ENCODE assay signal across 8 cellular contexts in the genomic region with DNA sequence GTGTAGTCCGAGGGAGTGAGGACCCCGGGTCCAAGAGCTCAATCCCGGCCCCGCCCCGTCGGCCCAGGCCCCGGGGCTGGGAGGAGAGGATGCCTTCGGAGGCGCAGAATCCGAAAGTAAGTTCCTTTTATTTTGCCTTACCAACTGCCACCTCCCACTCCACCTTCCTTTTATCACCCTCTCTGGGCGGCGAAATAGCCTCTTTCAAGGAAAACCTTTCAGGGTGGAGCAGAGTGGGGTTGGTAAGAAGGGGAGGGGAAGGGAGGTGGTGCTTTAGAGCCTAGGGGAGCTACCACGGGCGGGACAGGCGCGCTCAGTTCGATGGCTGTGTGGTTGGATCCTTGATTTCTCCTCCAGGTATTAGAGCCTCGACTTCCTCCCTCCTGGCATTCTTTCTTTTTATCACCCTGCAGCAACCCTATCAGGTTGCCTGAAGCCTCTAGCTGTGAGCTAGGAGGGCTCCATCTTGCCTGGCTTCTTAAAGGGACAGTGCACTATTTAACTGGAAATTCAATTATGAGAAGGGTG.
DNase-seq lines count a peak whose midpoint lies in the region; ATAC-seq and TF ChIP-seq lines count a peak whose summit lies in the region.

No MANE protein-coding gene starts in this region.

- H3K9me3 Mint-ChIP-seq in activated naive CD8-positive, alpha-beta T cell (ENCODE audit: low read depth) = no peaks in the 10 kb centered on the region

- no peaks in the 10 kb centered on the region for H3K27me3 ChIP-seq in right atrium auricular region

- peak overlapping the region; percentile 55 to 56 for H3K27ac ChIP-seq in right atrium auricular region

- peak overlapping the region; percentile 70 for H3K27ac Mint-ChIP-seq in activated naive CD8-positive, alpha-beta T cell

- ATAC-seq in GM21717 (IDR thresholded peaks at IDR 0.05; ENCODE audit: unreplicated experiment) (peak; percentile 49), GM18873 (IDR thresholded peaks at IDR 0.05; ENCODE audit: low FRiP score, unreplicated experiment) (no peak)

- H3K36me3 Mint-ChIP-seq in activated naive CD8-positive, alpha-beta T cell = no peaks in the 10 kb centered on the region

- H3K4me1 ChIP-seq in right atrium auricular region = no peaks in the 10 kb centered on the region

- H3K9me3 ChIP-seq in right atrium auricular region = no peaks in the 10 kb centered on the region

- peak overlapping the region; percentile 87 for H3K4me3 Mint-ChIP-seq in activated naive CD8-positive, alpha-beta T cell

- H3K4me1 Mint-ChIP-seq in activated naive CD8-positive, alpha-beta T cell (ENCODE audit: low read depth) = peaks cover 2% of the 10 kb centered on the region

- 0 out of 2 replicates have a peak overlapping the region, but pooled peaks have one; percentile 9 for H3K4me3 ChIP-seq in LNCaP clone FGC (ENCODE audit: low read depth, low read length)
- H3K4me3 ChIP-seq in right atrium auricular region = peak overlapping the region; percentile 58 to 64

- DNase-seq in ELR (ENCODE audit: low read depth) (peak; percentile 6), LNCaP clone FGC (ENCODE audit: low read depth) (no peak), right atrium auricular region (ENCODE audit: low spot score) (no peak), putamen (ENCODE audit: low spot score) (peak; percentile 11), NCI-H345 (lab: John Stamatoyannopoulos, UW) (no peak)

- H3K27me3 Mint-ChIP-seq in activated naive CD8-positive, alpha-beta T cell = no peaks in the 10 kb centered on the region

- no peak for TF ChIP-seq CTCF in LNCaP clone FGC (IDR thresholded peaks at IDR 0.05; ENCODE audit: control insufficient read depth, extremely low read depth, insufficient read depth)
- TF ChIP-seq CTCF in right atrium auricular region (IDR thresholded peaks at IDR 0.05) = no peak

- no peaks in the 10 kb centered on the region for H3K36me3 ChIP-seq in right atrium auricular region

Comparison
In these comparisons a context has a peak if more than half of its experiments do, and no peak if none do; other contexts are left out.
1. DNase-seq: peak in ELR (single experiment) and putamen (single experiment); none in LNCaP clone FGC (single experiment), right atrium auricular region (single experiment) and NCI-H345 (single experiment).